23 cellular contexts compared by ENCODE assay signal in genomic region chr10:58647366-58647765, GRCh38.
DNase-seq lines count a peak whose midpoint lies in the region; ATAC-seq, FAIRE-seq and TF ChIP-seq lines count a peak whose summit lies in the region.
"Had no signal": no experiment of that assay in that cellular context is flagged by ENCODE, and none has a peak within 500 bp of the region (broad histone marks: within the 10 kb centered on the region; RNA-seq: fewer than 3 reads in every experiment).

No MANE protein-coding gene starts in this region.

- H3K14ac ChIP-seq in mesenchymal stem cell (ENCODE audit: low read length in 2 of 2) = no peak overlapping the region

- TF ChIP-seq CTCF in A549 (IDR thresholded peaks at IDR 0.05) = no peak
- no peak for TF ChIP-seq CTCF in upper lobe of right lung (IDR thresholded peaks at IDR 0.05)

- peaks cover 88% of the 10 kb centered on the region for H3K4me1 ChIP-seq in A549
- H3K4me1 ChIP-seq in mesenchymal stem cell (ENCODE audit: control insufficient read depth, insufficient read depth, low read depth, low read length) = peaks cover 10% of the 10 kb centered on the region
- H3K4me1 ChIP-seq in upper lobe of right lung = peaks cover 17% of the 10 kb centered on the region
- H3K4me1 ChIP-seq in effector memory CD4-positive, alpha-beta T cell (ENCODE audit: control insufficient read depth, insufficient read depth, low read length, poor library complexity, severe bottlenecking) = no peaks in the 10 kb centered on the region

- H3K4ac ChIP-seq in mesenchymal stem cell (ENCODE audit: low read depth in 1 of 2, low read length in 2 of 2) = no peak overlapping the region

- no peak overlapping the region for H2BK15ac ChIP-seq in mesenchymal stem cell (ENCODE audit: low read depth, poor library complexity, severe bottlenecking)

- ATAC-seq in A549 (no peak), esophagus mucosa (no peak), upper lobe of right lung (no peak)
- ATAC-seq: CD8-positive, alpha-beta T cell had no signal

- intact Hi-C loops in upper lobe of right lung (cut with DNase I) = no loop called here

- no peak overlapping the region for H2BK5ac ChIP-seq in mesenchymal stem cell (ENCODE audit: low read depth, low read length, poor library complexity, severe bottlenecking)

- no peak for TF ChIP-seq EP300 in A549 (IDR thresholded peaks at IDR 0.05)

- no peak for TF ChIP-seq POLR2A in A549 (IDR thresholded peaks at IDR 0.05; ENCODE audit: low read length)

- no peak overlapping the region for H3K18ac ChIP-seq in mesenchymal stem cell (ENCODE audit: low read depth in 1 of 2, low read length in 2 of 2)

- H2AFZ ChIP-seq in mesenchymal stem cell (ENCODE audit: low read depth, low read length) = no peak overlapping the region

- H2AK5ac ChIP-seq in mesenchymal stem cell (ENCODE audit: low read length, severe bottlenecking) = no peak overlapping the region

- no peak for FAIRE-seq in A549 (lab: Jason Lieb, UNC)
- FAIRE-seq: G401.6, HTR-8/SVneo had no signal

- H3K9me3 ChIP-seq in A549 = no peaks in the 10 kb centered on the region
- H3K9me3 ChIP-seq in mesenchymal stem cell (ENCODE audit: control insufficient read depth, low read length) = no peaks in the 10 kb centered on the region
- no peaks in the 10 kb centered on the region for H3K9me3 ChIP-seq in upper lobe of right lung
- H3K9me3 ChIP-seq in effector memory CD4-positive, alpha-beta T cell (ENCODE audit: control insufficient read depth, low read length) = no peaks in the 10 kb centered on the region
- H3K9me3 ChIP-seq: BLaER1, HAP-1 had no signal

- POLR2A ChIA-PET in A549 (lab: Yijun Ruan, JAX) = no interaction called here

- WGBS in A549 (ENCODE audit: missing lambda C conversion rate) = 61% methylated on average over 2 of the region's 2 CpGs
- 100% methylated on average over 1 of the region's 2 CpGs for WGBS in mesenchymal stem cell

- CTCF ChIA-PET in A549 (lab: Yijun Ruan, JAX) = interaction anchor here (0.6 to 1.3 kb wide), 2 partner anchors 120 to 233 kb away, joined by 3 to 4 read pairs; no protein-coding TSS in a partner anchor

- DNase-seq in A549 (ENCODE audit: low read depth in 1 of 2, low spot score in 1 of 2) (no peak), M059J (ENCODE audit: low read depth) (peak; percentile 47), amniotic epithelial cell (ENCODE audit: low read depth) (peak; percentile 12), mesenchymal stem cell (no peak), upper lobe of right lung (no peak), amniotic stem cell (lab: John Stamatoyannopoulos, UW) (no peak)
- no peak for DNase-seq in effector memory CD4-positive, alpha-beta T cell
- DNase-seq: 8988T; CD8-positive, alpha-beta T cell; DMS79 treated with DMSO at 0.1 percent for 48 hours; MV-4-11; NCI-H1417; NCI-H2029; NCI-H2171; NCI-H446 treated with DMSO at 0.1 percent for 48 hours; NCI-H748 treated with DMSO at 0.1 percent for 48 hours; OCI-M1 had no signal

- no peak overlapping the region for H2BK120ac ChIP-seq in mesenchymal stem cell (ENCODE audit: low read depth, low read length)

- no peak overlapping the region for H3K23ac ChIP-seq in mesenchymal stem cell (ENCODE audit: low read length in 2 of 2)

- H4K8ac ChIP-seq in mesenchymal stem cell (ENCODE audit: low read length) = no peak overlapping the region

- H3K27me3 ChIP-seq in mesenchymal stem cell (ENCODE audit: control insufficient read depth in 1 of 2, insufficient read depth in 1 of 2, low read length in 2 of 2) = no peaks in the 10 kb centered on the region
- no peaks in the 10 kb centered on the region for H3K27me3 ChIP-seq in upper lobe of right lung
- no peaks in the 10 kb centered on the region for H3K27me3 ChIP-seq in effector memory CD4-positive, alpha-beta T cell (replicated peaks; ENCODE audit: control insufficient read depth, insufficient read depth, low read length, poor library complexity, severe bottlenecking)
- H3K27me3 ChIP-seq: BLaER1 had no signal

- no peak overlapping the region for H2BK12ac ChIP-seq in mesenchymal stem cell (ENCODE audit: low read length in 2 of 2)

- peak overlapping the region; percentile 70 for H3K9ac ChIP-seq in mesenchymal stem cell (ENCODE audit: low read length)
- H3K9ac ChIP-seq: BLaER1 had no signal

- peaks cover 7% of the 10 kb centered on the region for H3K79me1 ChIP-seq in mesenchymal stem cell (replicated peaks; ENCODE audit: low read length, poor library complexity, severe bottlenecking)

- no peak for TF ChIP-seq RAD21 in A549 (conservative IDR thresholded peaks at IDR 0.05 in 1 of 2, IDR thresholded peaks at IDR 0.05 in 1 of 2)

- no peak overlapping the region for H4K91ac ChIP-seq in mesenchymal stem cell (ENCODE audit: low read length)

- H3K4me2 ChIP-seq in A549 = peak overlapping the region; percentile 26; the same call in 2 of the 3 replicates
- H3K4me2 ChIP-seq in mesenchymal stem cell (ENCODE audit: low read length, poor library complexity, severe bottlenecking) = no peak overlapping the region
- H3K4me2 ChIP-seq: BLaER1 had no signal

- H3K4me3 ChIP-seq in A549 (no peak overlapping the region), mesenchymal stem cell (ENCODE audit: insufficient read depth in 1 of 2, low read depth in 1 of 2, low read length in 2 of 2) (no peak overlapping the region), upper lobe of right lung (no peak overlapping the region)
- H3K4me3 ChIP-seq in effector memory CD4-positive, alpha-beta T cell (ENCODE audit: insufficient read depth, low read depth, low read length, poor library complexity, severe bottlenecking) = no peak overlapping the region
- H3K4me3 ChIP-seq: BLaER1, HAP-1 had no signal

- H3K27ac ChIP-seq in A549 (peak overlapping the region in 1 of 2 experiments; percentile 43; a peak in 3 of 6 replicates), mesenchymal stem cell (ENCODE audit: low read length, poor library complexity, severe bottlenecking) (no peak overlapping the region), upper lobe of right lung (no peak overlapping the region)
- H3K27ac ChIP-seq in effector memory CD4-positive, alpha-beta T cell (ENCODE audit: insufficient read depth, low read length, poor library complexity, severe bottlenecking) = no peak overlapping the region
- H3K27ac ChIP-seq: BLaER1, HL-60 had no signal

- H3K36me3 ChIP-seq in mesenchymal stem cell (ENCODE audit: control insufficient read depth in 1 of 2, insufficient read depth in 2 of 2, low read depth in 1 of 2, low read length in 2 of 2) (peaks cover 2 to 20% of the 10 kb centered on the region in 2 experiments), upper lobe of right lung (no peaks in the 10 kb centered on the region)
- H3K36me3 ChIP-seq in effector memory CD4-positive, alpha-beta T cell (ENCODE audit: control insufficient read depth, insufficient read depth, low read length) = no peaks in the 10 kb centered on the region
- H3K36me3 ChIP-seq: BLaER1, HAP-1 had no signal

TF ChIP-seq in A549, 52 proteins besides CTCF, POLR2A, EP300 and RAD21:
- no peak for TF ChIP-seq ELK1 (IDR thresholded peaks at IDR 0.05; ENCODE audit: low read depth, low read length)
- no peak for TF ChIP-seq NFE2L2 (conservative IDR thresholded peaks at IDR 0.05; ENCODE audit: low read length)
- no peak for TF ChIP-seq HOXB5 (CRISPR knock-in tag; IDR thresholded peaks at IDR 0.05)
- TF ChIP-seq CHD4 (IDR thresholded peaks at IDR 0.05; ENCODE audit: borderline replicate concordance) = no peak
- TF ChIP-seq ESRRA (IDR thresholded peaks at IDR 0.05; ENCODE audit: borderline replicate concordance, low read length) = no peak
- no peak for TF ChIP-seq HDAC2 (IDR thresholded peaks at IDR 0.05)
- TF ChIP-seq JUN (IDR thresholded peaks at IDR 0.05) = no peak
- no peak for TF ChIP-seq FOXS1 (CRISPR knock-in tag; IDR thresholded peaks at IDR 0.05)
- TF ChIP-seq HOXA7 (CRISPR knock-in tag; IDR thresholded peaks at IDR 0.05) = no peak
- no peak for TF ChIP-seq USF2 (IDR thresholded peaks at IDR 0.05)
- no peak for TF ChIP-seq ZFP36 (IDR thresholded peaks at IDR 0.05; ENCODE audit: borderline replicate concordance, partially characterized antibody)
- no peak for TF ChIP-seq CBX2 (IDR thresholded peaks at IDR 0.05; ENCODE audit: borderline replicate concordance, low read depth)
- no peak for TF ChIP-seq NPAS2 (CRISPR knock-in tag; IDR thresholded peaks at IDR 0.05; ENCODE audit: borderline replicate concordance)
- TF ChIP-seq KDM5A (IDR thresholded peaks at IDR 0.05) = no peak
- TF ChIP-seq NR3C1 (IDR thresholded peaks at IDR 0.05) = no peak
- no peak for TF ChIP-seq EHF (CRISPR knock-in tag; IDR thresholded peaks at IDR 0.05)

Comparison
In these comparisons a context has a peak if more than half of its experiments do, and no peak if none do; other contexts are left out.
1. DNase-seq: peak in M059J (single experiment) and amniotic epithelial cell (single experiment); none in A549 (0 of 2), mesenchymal stem cell (single experiment), upper lobe of right lung (single experiment), effector memory CD4-positive, alpha-beta T cell (0 of 3) and amniotic stem cell (single experiment).